ENCODE assay signal across 8 cellular contexts in genomic region chr14:24188251-24189058, GRCh38. TPM values are rescaled to one million over a fixed set of nuclear protein-coding genes. Genes with fewer than 3 reads are reported as not detected.
DNase-seq lines count a peak whose midpoint lies in the region; ATAC-seq, FAIRE-seq and TF ChIP-seq lines count a peak whose summit lies in the region.

TSS of gene IPO4 (minus strand) at chr14:24188816. CDS start at chr14:24188787, 29 bp downstream.

- H3K4me1 ChIP-seq in adipocyte (ENCODE audit: control insufficient read depth, insufficient read depth, low read length) (peaks cover 20% of the 10 kb centered on the region), trophoblast cell (ENCODE audit: control insufficient read depth in 1 of 2, insufficient read depth in 2 of 2, low read length in 2 of 2) (peaks cover 2 to 3% of the 10 kb centered on the region in 2 experiments), tibial nerve (peaks cover 0 to 37% (median 11%) of the 10 kb centered on the region in 4 donors)

- TF ChIP-seq POLR2A in GM12892 (IDR thresholded peaks at IDR 0.05; ENCODE audit: low read depth, low read length): peak; percentile 94
- peak; percentile 24 to 31 for TF ChIP-seq POLR2A in tibial nerve (IDR thresholded peaks at IDR 0.05)

- H3K27ac ChIP-seq in trophoblast cell (ENCODE audit: low read depth, low read length) (peak within 1 kb of the TSS; percentile 12), tibial nerve (peak within 1 kb of the TSS; percentile 33 to 87 (median 52))

- H3K27me3 ChIP-seq in adipocyte (replicated peaks; ENCODE audit: control insufficient read depth, insufficient read depth, low read length) (no peaks in the 10 kb centered on the region), trophoblast cell (ENCODE audit: insufficient read depth, low read length) (no peaks in the 10 kb centered on the region), tibial nerve (no peaks in the 10 kb centered on the region)

- peak within 1 kb of the TSS; percentile 91 for H3K4me3 ChIP-seq in adipocyte (ENCODE audit: low read length)
- H3K4me3 ChIP-seq in trophoblast cell (ENCODE audit: low read depth, low read length): peak within 1 kb of the TSS; percentile 78
- peak within 1 kb of the TSS; percentile 53 to 86 (median 67) for H3K4me3 ChIP-seq in tibial nerve

- no peak within 1 kb of the TSS for H2BK12ac ChIP-seq in trophoblast cell (ENCODE audit: low read length)

- peak within 1 kb of the TSS; percentile 92 for H3K9ac ChIP-seq in adipocyte (ENCODE audit: low read length)
- H3K9ac ChIP-seq in trophoblast cell (ENCODE audit: low read length): peak within 1 kb of the TSS; percentile 67

- H2AK5ac ChIP-seq in trophoblast cell (ENCODE audit: low read length): peak within 1 kb of the TSS; percentile 86

- peak within 1 kb of the TSS; percentile 69 for H3K18ac ChIP-seq in trophoblast cell (ENCODE audit: low read length)

- peak in 1 of 5 experiments; percentile 35 for TF ChIP-seq CTCF in tibial nerve (IDR thresholded peaks at IDR 0.05)

- H4K91ac ChIP-seq in trophoblast cell (ENCODE audit: low read depth, low read length): peak within 1 kb of the TSS; percentile 58

- peak within 1 kb of the TSS; percentile 82 for H4K8ac ChIP-seq in trophoblast cell (ENCODE audit: low read depth, low read length)

- peaks cover 4% of the 10 kb centered on the region for H3K79me1 ChIP-seq in trophoblast cell (ENCODE audit: low read length)

- ATAC-seq in HG02840 (IDR thresholded peaks at IDR 0.05; ENCODE audit: low FRiP score, unreplicated experiment): peak; percentile 77

- H2BK5ac ChIP-seq in trophoblast cell (ENCODE audit: low read depth, low read length, poor library complexity): peak within 1 kb of the TSS; percentile 11

- WGBS in trophoblast cell (ENCODE audit: extremely low coverage, insufficient coverage, insufficient read length): no CpG with 5 or more reads among the region's 65 CpGs
- WGBS in tibial nerve, 2 donors: 0 to 2% methylated on average over 45 to 49 of the region's 65 CpGs

- H2BK120ac ChIP-seq in trophoblast cell (ENCODE audit: insufficient read depth, low read length, poor library complexity): peak within 1 kb of the TSS; percentile 45

- H3K4ac ChIP-seq in trophoblast cell (ENCODE audit: low read depth, low read length): peak within 1 kb of the TSS; percentile 35

- peak within 1 kb of the TSS; percentile 62 for H3K14ac ChIP-seq in trophoblast cell (ENCODE audit: low read length)

- no peaks in the 10 kb centered on the region for H3K9me3 ChIP-seq in adipocyte (ENCODE audit: control insufficient read depth, low read length)
- H3K9me3 ChIP-seq in trophoblast cell (ENCODE audit: insufficient read depth, low read depth, low read length): peaks cover 1% of the 10 kb centered on the region
- no peaks in the 10 kb centered on the region for H3K9me3 ChIP-seq in tibial nerve

- peak; percentile 91 to 95 for TF ChIP-seq EP300 in tibial nerve (IDR thresholded peaks at IDR 0.05)

- H3K4me2 ChIP-seq in trophoblast cell (ENCODE audit: low read length): peak within 1 kb of the TSS; percentile 64

- intact Hi-C loops in cardiac septum (cut with DNase I): no loop called here

- H2AFZ ChIP-seq in trophoblast cell (ENCODE audit: insufficient read depth, low read length, poor library complexity): peak within 1 kb of the TSS; percentile 82

- peak; percentile 99 for DNase-seq in GM12892 (ENCODE audit: insufficient read length)
- DNase-seq in NCI-H1436 treated with DMSO at 0.1 percent for 48 hours (lab: John Stamatoyannopoulos, UW): peak; percentile 91
- DNase-seq in T follicular helper cell (ENCODE audit: low read depth): peak; percentile 94
- peak; percentile 99 for DNase-seq in adipocyte (ENCODE audit: low read depth)
- peak; percentile 97 for DNase-seq in cardiac septum (ENCODE audit: low spot score)
- DNase-seq in trophoblast cell: peak; percentile 96 to 98
- DNase-seq in tibial nerve (ENCODE audit: low spot score in 2 of 2): peak; percentile 82 to 92

- H3K36me3 ChIP-seq in adipocyte (ENCODE audit: control insufficient read depth, insufficient read depth, low read length, severe bottlenecking): peaks cover 53% of the 10 kb centered on the region
- peaks cover 45 to 62% of the 10 kb centered on the region in 2 experiments for H3K36me3 ChIP-seq in trophoblast cell (ENCODE audit: control insufficient read depth in 1 of 2, insufficient read depth in 2 of 2, low read length in 2 of 2)
- peaks cover 0 to 72% (median 2%) of the 10 kb centered on the region in 3 donors for H3K36me3 ChIP-seq in tibial nerve

- peak; percentile 81 for FAIRE-seq in GM12892 (lab: Jason Lieb, UNC)

- H3K79me2 ChIP-seq in trophoblast cell (ENCODE audit: control insufficient read depth, insufficient read depth, low read length, poor library complexity): peaks cover 4% of the 10 kb centered on the region

- no peak within 1 kb of the TSS for H3K23ac ChIP-seq in trophoblast cell (ENCODE audit: low read length)

- peak within 1 kb of the TSS; percentile 43 for H4K12ac ChIP-seq in trophoblast cell (ENCODE audit: low read depth, low read length)

RNA-seq across cellular contexts. Expression of gene IPO4, which starts in this region (rescaled TPM):
- 21.0 TPM for polyA plus RNA-seq in GM12892 (2012; ENCODE audit: missing spikeins)
- total RNA-seq in cardiac septum (15.7 TPM), tibial nerve (10 to 100 TPM; 19.4 to 88.5 (median 26.9) TPM)
- 12.1 and 13.6 TPM in 2 replicates for polyA plus RNA-seq in trophoblast cell (2013)

Comparison
In these comparisons a context has a peak if more than half of its experiments do, and no peak if none do; other contexts are left out.
1. Peak in every context shown above with its lines: DNase-seq, ATAC-seq, H3K4me3 ChIP-seq and H3K27ac ChIP-seq.